22 cellular contexts compared by ENCODE assay signal in the genomic region with DNA sequence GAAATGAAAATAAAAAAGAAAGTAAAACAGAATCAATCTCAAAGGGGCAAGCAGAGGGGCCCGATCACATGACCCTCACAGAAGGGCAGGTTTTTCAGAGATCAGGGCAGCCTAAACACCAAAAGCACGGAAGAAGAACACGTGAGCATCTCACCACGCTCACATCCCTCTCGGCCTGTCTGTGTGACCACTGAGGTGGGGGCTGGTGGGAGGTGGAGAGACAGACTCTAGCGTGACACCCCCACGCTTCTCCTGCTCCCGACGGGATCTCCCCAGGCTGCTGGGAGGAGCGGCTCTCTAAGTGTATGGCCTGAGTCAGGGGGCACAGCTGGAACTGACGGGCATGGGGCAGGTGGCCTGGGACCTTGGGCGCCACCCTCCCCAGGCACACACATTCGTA. TPM values are rescaled to one million over a fixed set of nuclear protein-coding genes. Genes with fewer than 3 reads are reported as not detected.
A peak's percentile ranks its signal among the peaks of the same experiment; 100 is the strongest.
DNase-seq lines count a peak whose midpoint lies in the region; ATAC-seq and TF ChIP-seq lines count a peak whose summit lies in the region.
"Had no signal": no experiment of that assay in that cellular context is flagged by ENCODE, and none has a peak within 500 bp of the region (broad histone marks: within the 10 kb centered on the region; RNA-seq: fewer than 3 reads in every experiment).

No MANE protein-coding gene starts in this region.

- no peaks in the 10 kb centered on the region for H3K9me3 Mint-ChIP-seq in central memory CD8-positive, alpha-beta T cell
- H3K9me3 Mint-ChIP-seq in stimulated activated memory B cell treated with anti-CD40 and anti-IgM and Interleukin-4, amounts not matched to agents 10 μg/mL and 1 μg/mL and 100 μg/mL, for 72 hours, result peaks cover 9% of the 10 kb centered on the region

- H2AFZ ChIP-seq in OCI-LY1 (ENCODE audit: low read length), result no peak overlapping the region
- H2AFZ ChIP-seq in OCI-LY7 (ENCODE audit: low read length), result no peak overlapping the region

- intact Hi-C loops in OCI-LY7 (cut with micrococcal nuclease; ENCODE audit: unreplicated experiment), result no loop called here

- H3K9me2 ChIP-seq in OCI-LY1 (ENCODE audit: low read depth, low read length) (no peaks in the 10 kb centered on the region), OCI-LY7 (ENCODE audit: insufficient read depth, low read length) (no peaks in the 10 kb centered on the region)

- peaks cover 13% of the 10 kb centered on the region for H3K36me3 Mint-ChIP-seq in central memory CD8-positive, alpha-beta T cell (ENCODE audit: insufficient read depth)
- peaks cover 84% of the 10 kb centered on the region for H3K36me3 Mint-ChIP-seq in stimulated activated memory B cell treated with anti-CD40 and anti-IgM and Interleukin-4, amounts not matched to agents 10 μg/mL and 1 μg/mL and 100 μg/mL, for 72 hours

- H4K20me1 ChIP-seq in OCI-LY1 (ENCODE audit: insufficient read depth, low read length), result no peaks in the 10 kb centered on the region
- H4K20me1 ChIP-seq in OCI-LY7 (ENCODE audit: insufficient read depth, low read length), result no peaks in the 10 kb centered on the region

- H3K9ac ChIP-seq in OCI-LY1 (ENCODE audit: low read length), result no peak overlapping the region; the same call in 1 of the 2 replicates

- H3K79me2 ChIP-seq in OCI-LY1 (ENCODE audit: insufficient read depth, low read length) (no peaks in the 10 kb centered on the region), OCI-LY7 (ENCODE audit: insufficient read depth, low read depth, low read length) (no peaks in the 10 kb centered on the region)

- peaks cover 20% of the 10 kb centered on the region for H3K4me1 Mint-ChIP-seq in central memory CD8-positive, alpha-beta T cell
- H3K4me1 Mint-ChIP-seq in stimulated activated memory B cell treated with anti-CD40 and anti-IgM and Interleukin-4, amounts not matched to agents 10 μg/mL and 1 μg/mL and 100 μg/mL, for 72 hours, result peaks cover 61% of the 10 kb centered on the region
- H3K4me1 Mint-ChIP-seq: WTC11 had no signal

- H3K27ac Mint-ChIP-seq in central memory CD8-positive, alpha-beta T cell (ENCODE audit: low read depth), result peak overlapping the region; percentile 25
- peak overlapping the region; percentile 100 for H3K27ac Mint-ChIP-seq in stimulated activated memory B cell treated with anti-CD40 and anti-IgM and Interleukin-4, amounts not matched to agents 10 μg/mL and 1 μg/mL and 100 μg/mL, for 72 hours
- H3K27ac Mint-ChIP-seq: WTC11 had no signal

- POLR2A ChIA-PET in OCI-LY7 (lab: Charles Lee), result interaction anchor here (0.6 kb wide), 1 partner anchor 71 kb away, joined by 4 read pairs; no protein-coding TSS in a partner anchor

- peak; percentile 64 for DNase-seq in activated effector memory CD4-positive, alpha-beta T cell treated with anti-CD3 and anti-CD28 coated beads, Interleukin-2, amount 50 U/mL, for 16 hours
- no peak for DNase-seq in activated effector memory CD4-positive, alpha-beta T cell treated with Interleukin-2 at 50 U/mL for 16 hours
- DNase-seq in central memory CD8-positive, alpha-beta T cell (ENCODE audit: low spot score in 2 of 2), result no peak
- DNase-seq in OCI-LY7 (ENCODE audit: low spot score) (no peak), cerebellar nuclear complex (lab: John Stamatoyannopoulos, UW) (no peak), NCI-H2171 treated with DMSO at 0.1 percent for 48 hours (lab: John Stamatoyannopoulos, UW) (no peak)
- DNase-seq: body of pancreas; effector memory CD4-positive, alpha-beta T cell; foreskin melanocyte; HCEC 1CT; left cardiac atrium; NCI-H1105; NCI-H2029; NCI-H345; NCI-H748 treated with DMSO at 0.1 percent for 48 hours; occipital lobe had no signal

- no TSS peak for BruUV-seq in OCI-LY7 (replicated peaks; lab: Mats Ljungman, UMichigan)

- no peak overlapping the region for H3K4me3 ChIP-seq in OCI-LY1 (ENCODE audit: low read depth, low read length, poor library complexity, severe bottlenecking)
- H3K4me3 ChIP-seq in OCI-LY7 (ENCODE audit: low read depth, low read length, poor library complexity, severe bottlenecking), result no peak overlapping the region
- H3K4me3 ChIP-seq: body of pancreas, thoracic aorta had no signal

- H3F3A ChIP-seq in OCI-LY1 (ENCODE audit: insufficient read depth, low read length), result no peaks in the 10 kb centered on the region

- ATAC-seq in central memory CD8-positive, alpha-beta T cell (replicated peaks; ENCODE audit: extremely low read depth, poor library complexity, severe bottlenecking), result no peak
- ATAC-seq in stimulated activated memory B cell treated with anti-CD40 and anti-IgM and Interleukin-4, amounts not matched to agents 10 μg/mL and 1 μg/mL and 100 μg/mL, for 72 hours, result peak; percentile 18
- ATAC-seq: body of pancreas, HepG2, left cardiac atrium, SK-N-SH treated with all-trans-retinoic acid at 6 μM for 48 hours, WTC11 had no signal

- H3K9me3 ChIP-seq in OCI-LY1 (ENCODE audit: low read length) (no peaks in the 10 kb centered on the region), OCI-LY7 (ENCODE audit: low read length) (0 out of 2 replicates have a peak, but pooled peaks cover 3% of the 10 kb centered on the region)
- H3K9me3 ChIP-seq: body of pancreas, thoracic aorta had no signal

- TF ChIP-seq CTCF in OCI-LY1 (IDR thresholded peaks at IDR 0.05; ENCODE audit: low read length), result no peak
- no peak for TF ChIP-seq CTCF in OCI-LY7 (conservative IDR thresholded peaks at IDR 0.05; ENCODE audit: low read length)

- H3K27ac ChIP-seq in OCI-LY1 (ENCODE audit: low read depth, low read length, poor library complexity, severe bottlenecking), result no peak overlapping the region
- H3K27ac ChIP-seq in OCI-LY7 (ENCODE audit: low read depth, low read length, poor library complexity, severe bottlenecking), result no peak overlapping the region
- H3K27ac ChIP-seq: body of pancreas, thoracic aorta had no signal

- H3K4me2 ChIP-seq in OCI-LY1 (ENCODE audit: low read length) (peak overlapping the region; percentile 3; the same call in 1 of the 2 replicates), OCI-LY7 (ENCODE audit: low read length) (no peak overlapping the region)

- CTCF ChIA-PET in OCI-LY7 (lab: Charles Lee; ENCODE audit: unreplicated experiment), result no interaction called here

- H3K27me3 Mint-ChIP-seq in central memory CD8-positive, alpha-beta T cell, result no peaks in the 10 kb centered on the region
- H3K27me3 Mint-ChIP-seq in stimulated activated memory B cell treated with anti-CD40 and anti-IgM and Interleukin-4, amounts not matched to agents 10 μg/mL and 1 μg/mL and 100 μg/mL, for 72 hours, result no peaks in the 10 kb centered on the region

- H3K27me3 ChIP-seq in OCI-LY1 (ENCODE audit: insufficient read depth, low read length), result no peaks in the 10 kb centered on the region
- H3K27me3 ChIP-seq: body of pancreas had no signal

- no peak overlapping the region for H3K4me3 Mint-ChIP-seq in central memory CD8-positive, alpha-beta T cell
- H3K4me3 Mint-ChIP-seq in stimulated activated memory B cell treated with anti-CD40 and anti-IgM and Interleukin-4, amounts not matched to agents 10 μg/mL and 1 μg/mL and 100 μg/mL, for 72 hours, result peak overlapping the region; percentile 62
- H3K4me3 Mint-ChIP-seq: WTC11 had no signal

- H3K36me3 ChIP-seq in OCI-LY1 (ENCODE audit: insufficient read depth, low read length) (peaks cover 60% of the 10 kb centered on the region), OCI-LY7 (ENCODE audit: insufficient read depth, low read length) (peaks cover 55% of the 10 kb centered on the region)
- H3K36me3 ChIP-seq: thoracic aorta had no signal

- H3K4me1 ChIP-seq in OCI-LY1 (ENCODE audit: insufficient read depth, low read length, severe bottlenecking), result peaks cover 22% of the 10 kb centered on the region
- no peaks in the 10 kb centered on the region for H3K4me1 ChIP-seq in OCI-LY7 (ENCODE audit: insufficient read depth, low read length, poor library complexity, severe bottlenecking)
- H3K4me1 ChIP-seq: body of pancreas had no signal

RNA-seq across cellular contexts. Expression of gene MTERF4, which starts 23.5 kb away (rescaled TPM):
- 57.7 and 58.9 TPM in 2 replicates for total RNA-seq in OCI-LY7 (2014; rRNA removed; shearing (Covaris generic))
- 48.2 and 52.8 TPM in 2 replicates for total RNA-seq in OCI-LY7 (2022)

RNA-seq across cellular contexts. Expression of gene PASK, which starts 23.6 kb away (rescaled TPM):
- total RNA-seq in OCI-LY7 (2014; rRNA removed; shearing (Covaris generic)), result 26.8 and 72.9 TPM in 2 replicates
- total RNA-seq in OCI-LY7 (2022), result 73.5 and 84.3 TPM in 2 replicates

RNA-seq across cellular contexts. Expression of gene PPP1R7, which starts 24.6 kb away (rescaled TPM):
- 46.0 and 61.4 TPM in 2 replicates for total RNA-seq in OCI-LY7 (2014; rRNA removed; shearing (Covaris generic))
- 82.0 and 97.1 TPM in 2 replicates for total RNA-seq in OCI-LY7 (2022)
